15 cellular contexts compared by ENCODE assay signal in the genomic region with DNA sequence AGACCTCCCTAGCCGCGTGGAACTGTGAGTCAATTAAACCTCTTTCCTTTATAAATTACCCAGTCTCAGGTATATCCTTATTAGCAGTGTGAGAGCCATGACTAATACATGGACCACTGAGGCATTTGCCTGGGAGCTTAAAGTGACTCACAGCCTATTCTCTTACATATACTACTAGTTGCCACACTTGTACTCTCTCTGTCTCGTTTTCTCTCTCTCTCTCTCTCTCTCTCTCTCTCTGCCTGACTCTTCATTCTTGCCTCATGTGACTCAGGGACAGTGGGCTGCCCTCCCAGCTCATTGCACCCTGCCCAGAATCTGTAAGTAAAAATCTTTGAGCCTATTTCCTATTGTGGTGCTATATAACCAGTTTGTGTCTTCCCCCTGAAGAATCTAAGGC.
DNase-seq lines count a peak whose midpoint lies in the region; ATAC-seq and TF ChIP-seq lines count a peak whose summit lies in the region.
"Had no signal": no experiment of that assay in that cellular context is flagged by ENCODE, and none has a peak within 500 bp of the region (broad histone marks: within the 10 kb centered on the region; RNA-seq: fewer than 3 reads in every experiment).

No MANE protein-coding gene starts in this region.

- H4K91ac ChIP-seq in mesenchymal stem cell (ENCODE audit: low read length): no peak overlapping the region

- no peaks in the 10 kb centered on the region for H3K36me3 Mint-ChIP-seq in T-helper 2 cell treated with Interferon-gamma antibody and Interleukin-4, amounts not matched to agents 5 μg/mL and 100 μg/mL, for 36 hours (ENCODE audit: low read depth)
- H3K36me3 Mint-ChIP-seq: stimulated activated memory B cell treated with anti-CD40 and anti-IgM and Interleukin-4, amounts not matched to agents 10 μg/mL and 1 μg/mL and 100 μg/mL, for 72 hours had no signal

- H3K4me1 Mint-ChIP-seq in T-helper 2 cell treated with Interferon-gamma antibody and Interleukin-4, amounts not matched to agents 5 μg/mL and 100 μg/mL, for 36 hours (ENCODE audit: low read depth): no peaks in the 10 kb centered on the region
- H3K4me1 Mint-ChIP-seq: stimulated activated memory B cell treated with anti-CD40 and anti-IgM and Interleukin-4, amounts not matched to agents 10 μg/mL and 1 μg/mL and 100 μg/mL, for 72 hours had no signal

- H2BK12ac ChIP-seq in mesenchymal stem cell (ENCODE audit: low read length in 2 of 2): no peak overlapping the region

- no peak overlapping the region for H3K4me2 ChIP-seq in mesenchymal stem cell (ENCODE audit: low read length, poor library complexity, severe bottlenecking)

- no peak overlapping the region for H3K4ac ChIP-seq in mesenchymal stem cell (ENCODE audit: low read depth in 1 of 2, low read length in 2 of 2)

- H3K27ac ChIP-seq in mesenchymal stem cell (ENCODE audit: low read length, poor library complexity, severe bottlenecking): no peak overlapping the region
- no peak overlapping the region for H3K27ac ChIP-seq in colonic mucosa
- H3K27ac ChIP-seq: prostate gland had no signal

- H2AK5ac ChIP-seq in mesenchymal stem cell (ENCODE audit: low read length, severe bottlenecking): no peak overlapping the region

- H3K23ac ChIP-seq in mesenchymal stem cell (ENCODE audit: low read length in 2 of 2): no peak overlapping the region

- H3K4me1 ChIP-seq in mesenchymal stem cell (ENCODE audit: control insufficient read depth, insufficient read depth, low read depth, low read length): no peaks in the 10 kb centered on the region
- no peaks in the 10 kb centered on the region for H3K4me1 ChIP-seq in colonic mucosa
- H3K4me1 ChIP-seq: prostate gland had no signal

- H3K27ac Mint-ChIP-seq in T-helper 2 cell treated with Interferon-gamma antibody and Interleukin-4, amounts not matched to agents 5 μg/mL and 100 μg/mL, for 36 hours: no peak overlapping the region
- H3K27ac Mint-ChIP-seq: stimulated activated memory B cell treated with anti-CD40 and anti-IgM and Interleukin-4, amounts not matched to agents 10 μg/mL and 1 μg/mL and 100 μg/mL, for 72 hours had no signal

- H3K36me3 ChIP-seq in mesenchymal stem cell (ENCODE audit: control insufficient read depth in 1 of 2, insufficient read depth in 2 of 2, low read depth in 1 of 2, low read length in 2 of 2) (no peaks in the 10 kb centered on the region), colonic mucosa (no peaks in the 10 kb centered on the region)
- H3K36me3 ChIP-seq: prostate gland had no signal

- H3K9me3 Mint-ChIP-seq in T-helper 2 cell treated with Interferon-gamma antibody and Interleukin-4, amounts not matched to agents 5 μg/mL and 100 μg/mL, for 36 hours: no peaks in the 10 kb centered on the region

- DNase-seq in AG20443 (ENCODE audit: low spot score) (peak; percentile 33), LHCN-M2 (ENCODE audit: low read depth) (peak; percentile 78), cardiac fibroblast (ENCODE audit: low read depth in 2 of 2) (peak; percentile 36 to 92), mesenchymal stem cell (peak; percentile 82), colonic mucosa (no peak)
- DNase-seq in T-helper 2 cell treated with Interferon-gamma antibody and Interleukin-4, amounts not matched to agents 5 μg/mL and 100 μg/mL, for 36 hours (ENCODE audit: low spot score): no peak
- DNase-seq: effector CD4-positive, alpha-beta T cell; NCI-H1417; NCI-H524 treated with DMSO at 0.1 percent for 48 hours; stimulated activated CD4-positive, alpha-beta T cell treated with anti-CD3 and anti-CD28 coated beads, Interleukin-2, amount 100 ng/mL, for 24 hours; T-helper 9 cell had no signal

- no peak overlapping the region for H2BK5ac ChIP-seq in mesenchymal stem cell (ENCODE audit: low read depth, low read length, poor library complexity, severe bottlenecking)

- H3K27me3 ChIP-seq in mesenchymal stem cell (ENCODE audit: control insufficient read depth in 1 of 2, insufficient read depth in 1 of 2, low read length in 2 of 2): no peaks in the 10 kb centered on the region
- H3K27me3 ChIP-seq in colonic mucosa: no peaks in the 10 kb centered on the region

- ATAC-seq in GM21390 (IDR thresholded peaks at IDR 0.05; ENCODE audit: unreplicated experiment) (no peak), HG03439 (IDR thresholded peaks at IDR 0.05; ENCODE audit: unreplicated experiment) (no peak)
- ATAC-seq: stimulated activated memory B cell treated with anti-CD40 and anti-IgM and Interleukin-4, amounts not matched to agents 10 μg/mL and 1 μg/mL and 100 μg/mL, for 72 hours had no signal

- TF ChIP-seq CTCF in cardiac fibroblast (IDR thresholded peaks at IDR 0.05; ENCODE audit: low read depth, low read length) (no peak), colonic mucosa (IDR thresholded peaks at IDR 0.05) (no peak)

- H3K4me3 Mint-ChIP-seq in T-helper 2 cell treated with Interferon-gamma antibody and Interleukin-4, amounts not matched to agents 5 μg/mL and 100 μg/mL, for 36 hours: no peak overlapping the region
- H3K4me3 Mint-ChIP-seq: stimulated activated memory B cell treated with anti-CD40 and anti-IgM and Interleukin-4, amounts not matched to agents 10 μg/mL and 1 μg/mL and 100 μg/mL, for 72 hours had no signal

- no peak overlapping the region for H2AFZ ChIP-seq in mesenchymal stem cell (ENCODE audit: low read depth, low read length)

- H3K9ac ChIP-seq in mesenchymal stem cell (ENCODE audit: low read length) (no peak overlapping the region), colonic mucosa (ENCODE audit: low read depth in 2 of 2, low read length in 2 of 2) (no peak overlapping the region)

- 64% methylated on average over 3 of the region's 3 CpGs for WGBS in mesenchymal stem cell

- no peak overlapping the region for H3K18ac ChIP-seq in mesenchymal stem cell (ENCODE audit: low read depth in 1 of 2, low read length in 2 of 2)

- H3K27me3 Mint-ChIP-seq in T-helper 2 cell treated with Interferon-gamma antibody and Interleukin-4, amounts not matched to agents 5 μg/mL and 100 μg/mL, for 36 hours (ENCODE audit: low read depth): no peaks in the 10 kb centered on the region
- H3K27me3 Mint-ChIP-seq: stimulated activated memory B cell treated with anti-CD40 and anti-IgM and Interleukin-4, amounts not matched to agents 10 μg/mL and 1 μg/mL and 100 μg/mL, for 72 hours had no signal

- H3K9me3 ChIP-seq in mesenchymal stem cell (ENCODE audit: control insufficient read depth, low read length) (no peaks in the 10 kb centered on the region), colonic mucosa (no peaks in the 10 kb centered on the region)
- H3K9me3 ChIP-seq: prostate gland had no signal

- H2BK120ac ChIP-seq in mesenchymal stem cell (ENCODE audit: low read depth, low read length): no peak overlapping the region

- H3K14ac ChIP-seq in mesenchymal stem cell (ENCODE audit: low read length in 2 of 2): no peak overlapping the region

- intact Hi-C loops in colonic mucosa (cut with DNase I): no loop called here

- no peak overlapping the region for H4K8ac ChIP-seq in mesenchymal stem cell (ENCODE audit: low read length)

- H3K79me1 ChIP-seq in mesenchymal stem cell (replicated peaks; ENCODE audit: low read length, poor library complexity, severe bottlenecking): no peaks in the 10 kb centered on the region

- no peak overlapping the region for H2BK15ac ChIP-seq in mesenchymal stem cell (ENCODE audit: low read depth, poor library complexity, severe bottlenecking)

- H3K4me3 ChIP-seq in cardiac fibroblast (replicated peaks in 1 of 2; ENCODE audit: low read depth in 2 of 2, low read length in 2 of 2) (no peak overlapping the region), mesenchymal stem cell (ENCODE audit: insufficient read depth in 1 of 2, low read depth in 1 of 2, low read length in 2 of 2) (no peak overlapping the region), colonic mucosa (no peak overlapping the region)
- H3K4me3 ChIP-seq: prostate gland had no signal

Comparison
In these comparisons a context has a peak if more than half of its experiments do, and no peak if none do; other contexts are left out.
1. DNase-seq: peak in AG20443 (single experiment), LHCN-M2 (single experiment), cardiac fibroblast (2 of 2) and mesenchymal stem cell (single experiment); none in colonic mucosa (single experiment) and T-helper 2 cell treated with Interferon-gamma antibody and Interleukin-4, amounts not matched to agents 5 μg/mL and 100 μg/mL, for 36 hours (single experiment).